10 cellular contexts compared by ENCODE assay signal in genomic region chr19:35897706-35898451, GRCh38. TPM values are rescaled to one million over a fixed set of nuclear protein-coding genes. Genes with fewer than 3 reads are reported as not detected.
DNase-seq lines count a peak whose midpoint lies in the region; ATAC-seq, FAIRE-seq and TF ChIP-seq lines count a peak whose summit lies in the region.
"Had no signal": no experiment of that assay in that cellular context is flagged by ENCODE, and none has a peak within 500 bp of the region (broad histone marks: within the 10 kb centered on the region; RNA-seq: fewer than 3 reads in every experiment).

No MANE protein-coding gene starts in this region.

- peaks cover 18% of the 10 kb centered on the region for H3K4me1 Mint-ChIP-seq in T-helper 2 cell treated with Interferon-gamma antibody and Interleukin-4, amounts not matched to agents 5 μg/mL and 100 μg/mL, for 36 hours (ENCODE audit: low read depth)

- no peak for TF ChIP-seq RAD21 in HepG2 (CRISPR knock-in tag; IDR thresholded peaks at IDR 0.05)

- no peaks in the 10 kb centered on the region for H4K20me1 ChIP-seq in HepG2 (ENCODE audit: insufficient read depth, low read length)

- POLR2A ChIA-PET in HepG2 (lab: Yijun Ruan, JAX): no interaction called here

- H3K36me3 ChIP-seq in adrenal gland (replicated peaks in 1 of 2) (peaks cover 0 to 45% of the 10 kb centered on the region in 2 donors), HepG2 (replicated peaks in 1 of 2; ENCODE audit: control insufficient read depth in 1 of 2, insufficient read depth in 2 of 2, low read length in 2 of 2) (peaks cover 4 to 19% of the 10 kb centered on the region in 2 experiments; a peak in 2 of 5 replicates), suprapubic skin (peaks cover 43% of the 10 kb centered on the region)

- H3K27ac ChIP-seq in adrenal gland (peak overlapping the region in 3 of 5 donors; percentile 64 to 89 (median 87)), HepG2 (ENCODE audit: extremely low read length, insufficient read depth, low read length) (no peak overlapping the region), suprapubic skin (no peak overlapping the region)

- H3K4me2 ChIP-seq in HepG2 (ENCODE audit: low read depth, low read length): no peak overlapping the region

- no peak for DNase-seq in T-helper 2 cell treated with Interferon-gamma antibody and Interleukin-4, amounts not matched to agents 5 μg/mL and 100 μg/mL, for 36 hours (ENCODE audit: low spot score)
- DNase-seq in T-helper 2 cell (no peak), adrenal gland (no peak), HepG2 (ENCODE audit: low spot score) (no peak), suprapubic skin (ENCODE audit: low spot score in 2 of 2) (no peak), GM13977 (ENCODE audit: low spot score) (no peak), NCI-H748 treated with DMSO at 0.1 percent for 48 hours (lab: John Stamatoyannopoulos, UW) (no peak)
- no peak for DNase-seq in activated CD4-positive, CD25-positive, alpha-beta regulatory T cell (lab: John Stamatoyannopoulos, UW)
- DNase-seq: NCI-H2171 had no signal

- TF ChIP-seq CTCF in adrenal gland (IDR thresholded peaks at IDR 0.05) (no peak), HepG2 (CRISPR knock-in tag; IDR thresholded peaks at IDR 0.05) (no peak), suprapubic skin (IDR thresholded peaks at IDR 0.05) (no peak), GM13977 (IDR thresholded peaks at IDR 0.05; ENCODE audit: extremely low read depth, insufficient read depth, missing control alignments) (no peak)

- H3K27me3 ChIP-seq in adrenal gland (no peaks in the 10 kb centered on the region), HepG2 (ENCODE audit: control insufficient read depth in 1 of 2, insufficient read depth in 2 of 2, low read length in 2 of 2) (0 out of 5 replicates have a peak, but pooled peaks cover 0 to 2% of the 10 kb centered on the region in 2 experiments), suprapubic skin (no peaks in the 10 kb centered on the region)

- H3K9ac ChIP-seq in HepG2 (ENCODE audit: insufficient read depth, low read depth, low read length): no peak overlapping the region

- intact Hi-C loops in adrenal gland (cut with DNase I): no loop called here
- intact Hi-C loops in HepG2 (cut with micrococcal nuclease; ENCODE audit: unreplicated experiment): no loop called here

- ATAC-seq in HepG2: no peak
- ATAC-seq: A549 had no signal

- H3K4me1 ChIP-seq in adrenal gland (replicated peaks in 1 of 2) (peaks cover 6 to 16% of the 10 kb centered on the region in 2 donors), HepG2 (ENCODE audit: insufficient read depth, low read length) (peaks cover 29% of the 10 kb centered on the region), suprapubic skin (peaks cover 35% of the 10 kb centered on the region)

- H3K9me3 Mint-ChIP-seq in T-helper 2 cell treated with Interferon-gamma antibody and Interleukin-4, amounts not matched to agents 5 μg/mL and 100 μg/mL, for 36 hours: no peaks in the 10 kb centered on the region

- FAIRE-seq in HepG2 (lab: Jason Lieb, UNC): no peak
- FAIRE-seq: A549 had no signal

- in situ Hi-C loops in HepG2 (cut with HindIII; ENCODE audit: extremely low pct_ligation_motif_present, low pct_unique_long_range_greater_than_20kb) (no loop called here), GM13977 (cut with MboI; ENCODE audit: low pct_unique_long_range_greater_than_20kb, low sequenced_read_pairs, unreplicated experiment) (no loop called here)

- H3K4me3 Mint-ChIP-seq in T-helper 2 cell treated with Interferon-gamma antibody and Interleukin-4, amounts not matched to agents 5 μg/mL and 100 μg/mL, for 36 hours: peak overlapping the region; percentile 89

- TF ChIP-seq EP300 in HepG2 (IDR thresholded peaks at IDR 0.05; ENCODE audit: low read depth in 2 of 2, low read length in 2 of 2) (no peak), HepG2 (CRISPR knock-in tag; IDR thresholded peaks at IDR 0.05; ENCODE audit: borderline replicate concordance) (no peak), suprapubic skin (IDR thresholded peaks at IDR 0.05) (no peak)

- no TSS peak for BruUV-seq in HepG2 (replicated peaks; lab: Mats Ljungman, UMichigan)

- H3K36me3 Mint-ChIP-seq in T-helper 2 cell treated with Interferon-gamma antibody and Interleukin-4, amounts not matched to agents 5 μg/mL and 100 μg/mL, for 36 hours (ENCODE audit: low read depth): peaks cover 36% of the 10 kb centered on the region

- no peaks in the 10 kb centered on the region for H3K79me2 ChIP-seq in HepG2 (ENCODE audit: insufficient read depth, low read length)

- TF ChIP-seq POLR2A in adrenal gland (IDR thresholded peaks at IDR 0.05) (no peak), HepG2 (IDR thresholded peaks at IDR 0.05; ENCODE audit: insufficient read depth in 1 of 2, low read depth in 2 of 2, low read length in 2 of 2) (no peak), suprapubic skin (IDR thresholded peaks at IDR 0.05) (no peak)

- H3K4me3 ChIP-seq in adrenal gland (peak overlapping the region in 1 of 4 donors; percentile 72), HepG2 (replicated peaks in 1 of 3; ENCODE audit: insufficient read depth in 1 of 3, low read depth in 2 of 3, low read length in 3 of 3) (no peak overlapping the region), suprapubic skin (peak overlapping the region; percentile 70)

- H2AFZ ChIP-seq in HepG2 (ENCODE audit: low read length): no peak overlapping the region

- 86 to 93% (median 89%) methylated on average over 13 of the region's 13 CpGs for WGBS in adrenal gland, 4 donors
- 95% methylated on average over 13 of the region's 13 CpGs for WGBS in HepG2 (ENCODE audit: low lambda C conversion rate)
- WGBS in suprapubic skin: 82% methylated on average over 13 of the region's 13 CpGs

- H3K27ac Mint-ChIP-seq in T-helper 2 cell treated with Interferon-gamma antibody and Interleukin-4, amounts not matched to agents 5 μg/mL and 100 μg/mL, for 36 hours: peak overlapping the region; percentile 74

- no peaks in the 10 kb centered on the region for H3K27me3 Mint-ChIP-seq in T-helper 2 cell treated with Interferon-gamma antibody and Interleukin-4, amounts not matched to agents 5 μg/mL and 100 μg/mL, for 36 hours (ENCODE audit: low read depth)

- CTCF ChIA-PET in HepG2 (lab: Yijun Ruan, JAX; ENCODE audit: low intra/inter-chr PET ratio, low total read pairs): no interaction called here

- no peaks in the 10 kb centered on the region for H3K9me3 ChIP-seq in adrenal gland (replicated peaks in 1 of 3)
- no peaks in the 10 kb centered on the region for H3K9me3 ChIP-seq in HepG2 (ENCODE audit: low read length)
- H3K9me3 ChIP-seq in suprapubic skin: no peaks in the 10 kb centered on the region
- H3K9me3 ChIP-seq: A549 had no signal

RNA-seq across cellular contexts. Expression of gene NFKBID, which starts 2.5 kb away (rescaled TPM):
- 10 to 100 TPM in 2 of 8 donors, 1 to 10 TPM in 6; 1.7 to 10.8 (median 6.9) TPM for total RNA-seq in adrenal gland
- 10 to 100 TPM in 2 of 3 donors, 1 to 10 TPM in 1; 1.5 to 18.9 (median 14.7) TPM for polyA plus RNA-seq in adrenal gland
- total RNA-seq in HepG2 (2016; rRNA removed; fragmentation: Illumina TruSeq; extraction: Trizol): 0.38 and 2.1 TPM in 2 replicates
- total RNA-seq in HepG2 (2016; cell fraction: cytosol; rRNA removed; fragmentation: Illumina TruSeq; extraction: Trizol; ENCODE audit: low read depth): 1.1 and 1.7 TPM in 2 replicates
- 0.33 and 1.8 TPM in 2 replicates for total RNA-seq in HepG2 (2016; cell fraction: insoluble cytoplasmic fraction; rRNA removed; fragmentation: Illumina TruSeq; extraction: Trizol)
- total RNA-seq in HepG2 (2016; cell fraction: membrane; rRNA removed; fragmentation: Illumina TruSeq; extraction: Trizol): 0.87 and 2.1 TPM in 2 replicates
- total RNA-seq in HepG2 (2016; cell fraction: nucleus; rRNA removed; fragmentation: Illumina TruSeq; extraction: Trizol): 1.2 and 3.4 TPM in 2 replicates
- polyA plus RNA-seq in HepG2 (2011; rRNA removed): 1.6 and 2.3 TPM in 2 replicates
- 0.45 and 0.74 TPM in 2 replicates for polyA plus RNA-seq in HepG2 (2011; cell fraction: cytosol; rRNA removed)
- 13.5 and 15.3 TPM in 2 replicates for polyA plus RNA-seq in HepG2 (2011; cell fraction: nucleus; rRNA removed)
- 0.69 and 1.1 TPM in 2 replicates for polyA plus RNA-seq in HepG2 (2012)
- polyA plus RNA-seq in HepG2 (2016; cell fraction: cytosol; fragmentation: Illumina TruSeq; extraction: Trizol; ENCODE audit: low read depth): 1.3 and 1.8 TPM in 2 replicates
- 0.28 and 0.74 TPM in 2 replicates for polyA plus RNA-seq in HepG2 (2016; cell fraction: insoluble cytoplasmic fraction; fragmentation: Illumina TruSeq; extraction: Trizol; ENCODE audit: low read depth)
- 0.70 and 1.0 TPM in 2 replicates for polyA plus RNA-seq in HepG2 (2016; cell fraction: membrane; fragmentation: Illumina TruSeq; extraction: Trizol; ENCODE audit: low read depth)
- polyA plus RNA-seq in HepG2 (2016; cell fraction: nucleus; fragmentation: Illumina TruSeq; extraction: Trizol; ENCODE audit: insufficient read depth, low read depth): 6.4 and 8.2 TPM in 2 replicates
- 8.6 and 15.8 TPM in 2 replicates for polyA minus RNA-seq in HepG2 (2011; rRNA and poly(A)+ RNA removed; ENCODE audit: low replicate concordance)
- 2.5 TPM in 1 of 2 replicates, not detected in the other for polyA minus RNA-seq in HepG2 (2011; cell fraction: cytosol; rRNA and poly(A)+ RNA removed)
- polyA minus RNA-seq in HepG2 (2011; cell fraction: nucleus; rRNA and poly(A)+ RNA removed): 7.7 and 8.0 TPM in 2 replicates
- 10 to 100 TPM in 1 of 4 donors, 1 to 10 TPM in 3; 3.7 to 15.7 (median 6.9) TPM for total RNA-seq in suprapubic skin

RNA-seq across cellular contexts. Expression of gene HCST, which starts 4.5 kb away (rescaled TPM):
- total RNA-seq in adrenal gland: 10 to 100 TPM in 5 of 8 donors, 1 to 10 TPM in 2, not detected in 1; 4.8 to 24.3 (median 10.5) TPM
- polyA plus RNA-seq in adrenal gland: 10 to 100 TPM in 2 of 3 donors, 1 to 10 TPM in 1; 2.8 to 97.2 (median 41.4) TPM
- total RNA-seq in HepG2 (2016; rRNA removed; fragmentation: Illumina TruSeq; extraction: Trizol): 0.24 TPM in 1 of 2 replicates, not detected in the other
- 0.79 TPM in 1 of 2 replicates, not detected in the other for total RNA-seq in HepG2 (2016; cell fraction: cytosol; rRNA removed; fragmentation: Illumina TruSeq; extraction: Trizol; ENCODE audit: low read depth)
- not detected in 2 replicates for total RNA-seq in HepG2 (2016; cell fraction: insoluble cytoplasmic fraction; rRNA removed; fragmentation: Illumina TruSeq; extraction: Trizol)
- 0.65 TPM in 1 of 2 replicates, not detected in the other for total RNA-seq in HepG2 (2016; cell fraction: membrane; rRNA removed; fragmentation: Illumina TruSeq; extraction: Trizol)
- total RNA-seq in HepG2 (2016; cell fraction: nucleus; rRNA removed; fragmentation: Illumina TruSeq; extraction: Trizol): not detected in 2 replicates
- polyA plus RNA-seq in HepG2 (2011; rRNA removed): 1.2 and 2.3 TPM in 2 replicates
- 2.2 TPM in 2 replicates for polyA plus RNA-seq in HepG2 (2011; cell fraction: cytosol; rRNA removed)
- polyA plus RNA-seq in HepG2 (2011; cell fraction: nucleus; rRNA removed): 0.64 and 0.72 TPM in 2 replicates
- polyA plus RNA-seq in HepG2 (2012): 0.37 and 0.60 TPM in 2 replicates
- 0.61 TPM in 1 of 2 replicates, not detected in the other for polyA plus RNA-seq in HepG2 (2016; cell fraction: cytosol; fragmentation: Illumina TruSeq; extraction: Trizol; ENCODE audit: low read depth)
- polyA plus RNA-seq in HepG2 (2016; cell fraction: insoluble cytoplasmic fraction; fragmentation: Illumina TruSeq; extraction: Trizol; ENCODE audit: low read depth): not detected in 2 replicates
- polyA plus RNA-seq in HepG2 (2016; cell fraction: membrane; fragmentation: Illumina TruSeq; extraction: Trizol; ENCODE audit: low read depth): not detected in 2 replicates
- 1.6 TPM in 2 replicates for polyA plus RNA-seq in HepG2 (2016; cell fraction: nucleus; fragmentation: Illumina TruSeq; extraction: Trizol; ENCODE audit: insufficient read depth, low read depth)
- polyA minus RNA-seq in HepG2 (2011; rRNA and poly(A)+ RNA removed; ENCODE audit: low replicate concordance): 0.77 and 4.2 TPM in 2 replicates
- polyA minus RNA-seq in HepG2 (2011; cell fraction: cytosol; rRNA and poly(A)+ RNA removed): not detected in 2 replicates
- not detected in 2 replicates for polyA minus RNA-seq in HepG2 (2011; cell fraction: nucleus; rRNA and poly(A)+ RNA removed)
- 1 to 10 TPM in 1 of 4 donors, not detected in 3; 8.3 TPM for total RNA-seq in suprapubic skin

RNA-seq across cellular contexts. Expression of gene TYROBP, which starts 10.2 kb away (rescaled TPM):
- total RNA-seq in adrenal gland (100 to 1,000 TPM in 7 of 8 donors, 10 to 100 TPM in 1; 63.9 to 323 (median 163) TPM), HepG2 (2016; rRNA removed; fragmentation: Illumina TruSeq; extraction: Trizol) (not detected in 2 replicates), suprapubic skin (10 to 100 TPM; 12.4 to 29.4 (median 15.6) TPM)
- polyA plus RNA-seq in adrenal gland (100 to 1,000 TPM in 2 of 3 donors, 10 to 100 TPM in 1; 83.9 to 291 (median 290) TPM), HepG2 (2011; rRNA removed) (0.20 TPM in 1 of 2 replicates, not detected in the other)
- not detected in 2 replicates for total RNA-seq in HepG2 (2016; cell fraction: cytosol; rRNA removed; fragmentation: Illumina TruSeq; extraction: Trizol; ENCODE audit: low read depth)
- total RNA-seq in HepG2 (2016; cell fraction: insoluble cytoplasmic fraction; rRNA removed; fragmentation: Illumina TruSeq; extraction: Trizol): not detected in 2 replicates
- total RNA-seq in HepG2 (2016; cell fraction: membrane; rRNA removed; fragmentation: Illumina TruSeq; extraction: Trizol): not detected in 2 replicates
- not detected in 2 replicates for total RNA-seq in HepG2 (2016; cell fraction: nucleus; rRNA removed; fragmentation: Illumina TruSeq; extraction: Trizol)
- not detected in 2 replicates for polyA plus RNA-seq in HepG2 (2011; cell fraction: cytosol; rRNA removed)
- not detected in 2 replicates for polyA plus RNA-seq in HepG2 (2011; cell fraction: nucleus; rRNA removed)
- polyA plus RNA-seq in HepG2 (2012): not detected in 2 replicates
- not detected in 2 replicates for polyA plus RNA-seq in HepG2 (2016; cell fraction: cytosol; fragmentation: Illumina TruSeq; extraction: Trizol; ENCODE audit: low read depth)
- polyA plus RNA-seq in HepG2 (2016; cell fraction: insoluble cytoplasmic fraction; fragmentation: Illumina TruSeq; extraction: Trizol; ENCODE audit: low read depth): not detected in 2 replicates
- polyA plus RNA-seq in HepG2 (2016; cell fraction: membrane; fragmentation: Illumina TruSeq; extraction: Trizol; ENCODE audit: low read depth): not detected in 2 replicates
- not detected in 2 replicates for polyA plus RNA-seq in HepG2 (2016; cell fraction: nucleus; fragmentation: Illumina TruSeq; extraction: Trizol; ENCODE audit: insufficient read depth, low read depth)
- polyA minus RNA-seq in HepG2 (2011; rRNA and poly(A)+ RNA removed; ENCODE audit: low replicate concordance): not detected in 2 replicates
- polyA minus RNA-seq in HepG2 (2011; cell fraction: cytosol; rRNA and poly(A)+ RNA removed): not detected in 2 replicates
- polyA minus RNA-seq in HepG2 (2011; cell fraction: nucleus; rRNA and poly(A)+ RNA removed): not detected in 2 replicates

RNA-seq across cellular contexts. Expression of gene APLP1, which starts 29.5 kb away (rescaled TPM):
- total RNA-seq in adrenal gland (10 to 100 TPM in 3 of 8 donors, 1 to 10 TPM in 5; 1.0 to 68.7 (median 7.4) TPM), HepG2 (2016; rRNA removed; fragmentation: Illumina TruSeq; extraction: Trizol) (2.3 and 2.9 TPM in 2 replicates), suprapubic skin (1 to 10 TPM in 2 of 4 donors, under 1 TPM in 2; 0.64 to 1.6 (median 0.96) TPM)
- polyA plus RNA-seq in adrenal gland (100 to 1,000 TPM in 1 of 3 donors, 10 to 100 TPM in 2; 77.4 to 278 (median 89.7) TPM), HepG2 (2011; rRNA removed) (2.0 and 3.1 TPM in 2 replicates)
- 0.79 and 1.7 TPM in 2 replicates for total RNA-seq in HepG2 (2016; cell fraction: cytosol; rRNA removed; fragmentation: Illumina TruSeq; extraction: Trizol; ENCODE audit: low read depth)
- 0.65 and 3.2 TPM in 2 replicates for total RNA-seq in HepG2 (2016; cell fraction: insoluble cytoplasmic fraction; rRNA removed; fragmentation: Illumina TruSeq; extraction: Trizol)
- total RNA-seq in HepG2 (2016; cell fraction: membrane; rRNA removed; fragmentation: Illumina TruSeq; extraction: Trizol): 0.83 and 1.4 TPM in 2 replicates
- total RNA-seq in HepG2 (2016; cell fraction: nucleus; rRNA removed; fragmentation: Illumina TruSeq; extraction: Trizol): 2.7 and 3.8 TPM in 2 replicates
- 1.0 and 2.3 TPM in 2 replicates for polyA plus RNA-seq in HepG2 (2011; cell fraction: cytosol; rRNA removed)
- 2.4 and 4.2 TPM in 2 replicates for polyA plus RNA-seq in HepG2 (2011; cell fraction: nucleus; rRNA removed)
- 0.70 and 1.2 TPM in 2 replicates for polyA plus RNA-seq in HepG2 (2012)
- polyA plus RNA-seq in HepG2 (2016; cell fraction: cytosol; fragmentation: Illumina TruSeq; extraction: Trizol; ENCODE audit: low read depth): 1.1 and 1.4 TPM in 2 replicates
- 1.4 and 4.4 TPM in 2 replicates for polyA plus RNA-seq in HepG2 (2016; cell fraction: insoluble cytoplasmic fraction; fragmentation: Illumina TruSeq; extraction: Trizol; ENCODE audit: low read depth)
- 2.2 and 3.5 TPM in 2 replicates for polyA plus RNA-seq in HepG2 (2016; cell fraction: membrane; fragmentation: Illumina TruSeq; extraction: Trizol; ENCODE audit: low read depth)
- 9.5 and 10.5 TPM in 2 replicates for polyA plus RNA-seq in HepG2 (2016; cell fraction: nucleus; fragmentation: Illumina TruSeq; extraction: Trizol; ENCODE audit: insufficient read depth, low read depth)
- 0.51 and 2.8 TPM in 2 replicates for polyA minus RNA-seq in HepG2 (2011; rRNA and poly(A)+ RNA removed; ENCODE audit: low replicate concordance)
- polyA minus RNA-seq in HepG2 (2011; cell fraction: cytosol; rRNA and poly(A)+ RNA removed): 0.35 and 1.8 TPM in 2 replicates
- polyA minus RNA-seq in HepG2 (2011; cell fraction: nucleus; rRNA and poly(A)+ RNA removed): 1.2 TPM in 1 of 2 replicates, not detected in the other

RNA-seq across cellular contexts. Expression of gene LRFN3, which starts 38.3 kb away (rescaled TPM):
- total RNA-seq in adrenal gland (10 to 100 TPM in 7 of 8 donors, 1 to 10 TPM in 1; 8.7 to 23.3 (median 16.3) TPM), HepG2 (2016; rRNA removed; fragmentation: Illumina TruSeq; extraction: Trizol) (1.1 and 1.6 TPM in 2 replicates), suprapubic skin (10 to 100 TPM; 10.9 to 18.3 (median 12.8) TPM)
- polyA plus RNA-seq in adrenal gland (1 to 10 TPM; 3.7 to 8.4 (median 7.1) TPM), HepG2 (2011; rRNA removed) (0.74 and 0.91 TPM in 2 replicates)
- 0.40 and 0.79 TPM in 2 replicates for total RNA-seq in HepG2 (2016; cell fraction: cytosol; rRNA removed; fragmentation: Illumina TruSeq; extraction: Trizol; ENCODE audit: low read depth)
- 0.77 and 1.4 TPM in 2 replicates for total RNA-seq in HepG2 (2016; cell fraction: insoluble cytoplasmic fraction; rRNA removed; fragmentation: Illumina TruSeq; extraction: Trizol)
- total RNA-seq in HepG2 (2016; cell fraction: membrane; rRNA removed; fragmentation: Illumina TruSeq; extraction: Trizol): 3.2 and 3.3 TPM in 2 replicates
- 1.0 and 1.3 TPM in 2 replicates for total RNA-seq in HepG2 (2016; cell fraction: nucleus; rRNA removed; fragmentation: Illumina TruSeq; extraction: Trizol)
- 0.47 and 0.78 TPM in 2 replicates for polyA plus RNA-seq in HepG2 (2011; cell fraction: cytosol; rRNA removed)
- 3.4 TPM in 2 replicates for polyA plus RNA-seq in HepG2 (2011; cell fraction: nucleus; rRNA removed)
- polyA plus RNA-seq in HepG2 (2012): 2.5 and 3.6 TPM in 2 replicates
- polyA plus RNA-seq in HepG2 (2016; cell fraction: cytosol; fragmentation: Illumina TruSeq; extraction: Trizol; ENCODE audit: low read depth): 2.6 TPM in 2 replicates
- polyA plus RNA-seq in HepG2 (2016; cell fraction: insoluble cytoplasmic fraction; fragmentation: Illumina TruSeq; extraction: Trizol; ENCODE audit: low read depth): 4.2 and 5.4 TPM in 2 replicates
- polyA plus RNA-seq in HepG2 (2016; cell fraction: membrane; fragmentation: Illumina TruSeq; extraction: Trizol; ENCODE audit: low read depth): 8.0 and 8.2 TPM in 2 replicates
- 3.9 and 5.6 TPM in 2 replicates for polyA plus RNA-seq in HepG2 (2016; cell fraction: nucleus; fragmentation: Illumina TruSeq; extraction: Trizol; ENCODE audit: insufficient read depth, low read depth)
- 1.2 and 2.4 TPM in 2 replicates for polyA minus RNA-seq in HepG2 (2011; rRNA and poly(A)+ RNA removed; ENCODE audit: low replicate concordance)
- polyA minus RNA-seq in HepG2 (2011; cell fraction: cytosol; rRNA and poly(A)+ RNA removed): 2.5 and 3.3 TPM in 2 replicates
- 1.8 and 3.2 TPM in 2 replicates for polyA minus RNA-seq in HepG2 (2011; cell fraction: nucleus; rRNA and poly(A)+ RNA removed)

Comparison
In these comparisons a context has a peak if more than half of its experiments do, and no peak if none do; other contexts are left out.
1. H3K27ac ChIP-seq: peak in adrenal gland (3 of 5); none in HepG2 (single experiment) and suprapubic skin (single experiment).
2. RNA of gene TYROBP, which starts 10.2 kb away (total RNA-seq): 63.9 to 323 TPM in adrenal gland and 12.4 to 29.4 TPM in suprapubic skin; not detected in HepG2; every median in the first group is over 10 times any median in the second.